8 cellular contexts compared by ENCODE assay signal in genomic region chr2:64646007-64646880, GRCh38. TPM values are rescaled to one million over a fixed set of nuclear protein-coding genes. Genes with fewer than 3 reads are reported as not detected.
A peak's percentile ranks its signal among the peaks of the same experiment; 100 is the strongest.
DNase-seq lines count a peak whose midpoint lies in the region; ATAC-seq lines count a peak whose summit lies in the region.

No MANE protein-coding gene starts in this region.

- peak overlapping the region; percentile 42 for H3K4me3 Mint-ChIP-seq in activated naive CD4-positive, alpha-beta T cell treated with anti-CD3 and anti-CD28 coated beads, Interleukin-2, amount 50 U/mL, for 24 hours

- peak overlapping the region; percentile 12 for H3K27ac Mint-ChIP-seq in activated naive CD4-positive, alpha-beta T cell treated with anti-CD3 and anti-CD28 coated beads, Interleukin-2, amount 50 U/mL, for 24 hours

- no peaks in the 10 kb centered on the region for H3K27me3 Mint-ChIP-seq in activated naive CD4-positive, alpha-beta T cell treated with anti-CD3 and anti-CD28 coated beads, Interleukin-2, amount 50 U/mL, for 24 hours

- peaks cover 94% of the 10 kb centered on the region for H3K4me1 Mint-ChIP-seq in activated naive CD4-positive, alpha-beta T cell treated with anti-CD3 and anti-CD28 coated beads, Interleukin-2, amount 50 U/mL, for 24 hours

- DNase-seq in DMS79 (lab: John Stamatoyannopoulos, UW) (peak; percentile 30), NAMALWA (ENCODE audit: low spot score) (peak; percentile 88), SKM-1 (lab: John Stamatoyannopoulos, UW; ENCODE audit: unreplicated experiment) (peak; percentile 73), cardiac septum (ENCODE audit: low spot score) (peak; percentile 94), renal cortical epithelial cell (ENCODE audit: low read depth) (peak; percentile 69), iPS-NIHi7 (ENCODE audit: extremely low spot score) (no peak)

- intact Hi-C loops in cardiac septum (cut with DNase I), result loop anchor here (1.0 to 10.0 kb wide), 3 partner anchors 37 to 349 kb away; no protein-coding TSS in a partner anchor

- no peaks in the 10 kb centered on the region for H3K36me3 Mint-ChIP-seq in activated naive CD4-positive, alpha-beta T cell treated with anti-CD3 and anti-CD28 coated beads, Interleukin-2, amount 50 U/mL, for 24 hours

- no peak for ATAC-seq in GM21528 (IDR thresholded peaks at IDR 0.05; ENCODE audit: low FRiP score, unreplicated experiment)

- no peaks in the 10 kb centered on the region for H3K9me3 Mint-ChIP-seq in activated naive CD4-positive, alpha-beta T cell treated with anti-CD3 and anti-CD28 coated beads, Interleukin-2, amount 50 U/mL, for 24 hours

RNA-seq across cellular contexts. Expression of gene SERTAD2, which starts 7.5 kb away (rescaled TPM):
- 22.8 TPM for total RNA-seq in cardiac septum
- 8.9 and 21.3 TPM in 2 replicates for total RNA-seq in renal cortical epithelial cell
